In the genomic region with DNA sequence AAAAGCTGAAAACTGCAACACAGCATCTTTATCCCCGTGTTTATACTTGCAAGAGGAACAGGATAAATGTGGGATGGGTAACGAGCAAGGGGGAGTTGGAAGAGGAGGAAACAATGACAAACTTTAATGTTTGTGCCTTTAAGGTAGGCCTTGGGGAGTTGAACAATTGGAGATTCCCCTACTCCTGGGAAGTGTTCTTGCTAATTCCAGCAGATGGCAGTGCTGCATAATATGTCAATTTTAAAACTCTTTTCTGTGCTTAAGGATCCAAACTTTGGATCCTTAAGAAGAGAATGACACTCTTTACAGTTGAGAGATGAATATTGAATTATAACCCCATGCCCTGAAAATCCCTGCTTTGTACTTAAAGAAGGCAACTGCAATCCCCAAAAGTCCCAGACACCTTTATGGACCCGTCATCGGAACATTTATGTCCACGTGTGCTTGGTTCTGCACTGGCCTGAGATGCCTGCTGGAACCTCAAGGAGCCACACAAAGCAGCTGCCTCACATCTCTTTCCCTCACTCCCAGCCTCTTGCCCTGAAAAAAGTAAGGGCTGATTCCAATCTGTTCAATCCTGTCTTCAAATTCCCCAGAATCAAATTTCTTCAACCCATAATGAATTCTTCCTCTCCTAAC, we compare ENCODE assay signal across 8 cellular contexts.
DNase-seq lines count a peak whose midpoint lies in the region; ATAC-seq and TF ChIP-seq lines count a peak whose summit lies in the region.

No MANE protein-coding gene starts in this region.

- H3K27me3 ChIP-seq in iPS DF 6.9 (ENCODE audit: control insufficient read depth, insufficient read depth, low read length): no peaks in the 10 kb centered on the region

- no peaks in the 10 kb centered on the region for H3K36me3 Mint-ChIP-seq in stimulated activated effector memory CD8-positive, alpha-beta T cell treated with anti-CD3 and anti-CD28 coated beads, Interleukin-12 subunit alpha, Interleukin-12 subunit beta, amount 100 ng/mL, for 72 hours

- H3K4me1 Mint-ChIP-seq in stimulated activated effector memory CD8-positive, alpha-beta T cell treated with anti-CD3 and anti-CD28 coated beads, Interleukin-12 subunit alpha, Interleukin-12 subunit beta, amount 100 ng/mL, for 72 hours: peaks cover under 1% of the 10 kb centered on the region

- H3K27ac Mint-ChIP-seq in stimulated activated effector memory CD8-positive, alpha-beta T cell treated with anti-CD3 and anti-CD28 coated beads, Interleukin-12 subunit alpha, Interleukin-12 subunit beta, amount 100 ng/mL, for 72 hours: no peak overlapping the region

- no peaks in the 10 kb centered on the region for H3K9me3 ChIP-seq in iPS DF 6.9 (ENCODE audit: control insufficient read depth, insufficient read depth, low read length)

- no peak overlapping the region for H3K27ac ChIP-seq in iPS DF 6.9 (ENCODE audit: low read length)

- peak; percentile 65 for ATAC-seq in stimulated activated effector memory CD8-positive, alpha-beta T cell treated with anti-CD3 and anti-CD28 coated beads, Interleukin-12 subunit alpha, Interleukin-12 subunit beta, amount 100 ng/mL, for 72 hours
- ATAC-seq in HG02588 (IDR thresholded peaks at IDR 0.05; ENCODE audit: unreplicated experiment): no peak

- no peak overlapping the region for H3K4me3 Mint-ChIP-seq in stimulated activated effector memory CD8-positive, alpha-beta T cell treated with anti-CD3 and anti-CD28 coated beads, Interleukin-12 subunit alpha, Interleukin-12 subunit beta, amount 100 ng/mL, for 72 hours

- TF ChIP-seq CTCF in AG09319 (IDR thresholded peaks at IDR 0.05; ENCODE audit: low read depth, low read length) (peak; percentile 77), GM12875 (IDR thresholded peaks at IDR 0.05; ENCODE audit: borderline replicate concordance, insufficient read depth, low read depth, low read length) (peak; percentile 57; the same call in 1 of the 2 replicates), astrocyte of the spinal cord (IDR thresholded peaks at IDR 0.05; ENCODE audit: low read depth, low read length) (peak; percentile 74)

- in situ Hi-C loops in astrocyte of the spinal cord (cut with HindIII; ENCODE audit: low sequenced_read_pairs): no loop called here

- peaks cover 2% of the 10 kb centered on the region; the same call in 1 of the 2 replicates for H3K4me1 ChIP-seq in iPS DF 6.9 (ENCODE audit: control insufficient read depth, insufficient read depth, low read length)

- no CpG with 5 or more reads among the region's 5 CpGs for WGBS in iPS DF 6.9 (ENCODE audit: insufficient coverage, insufficient read length)

- no peaks in the 10 kb centered on the region for H3K36me3 ChIP-seq in iPS DF 6.9 (ENCODE audit: control insufficient read depth, insufficient read depth, low read length)

- H3K4me3 ChIP-seq in GM12875 (ENCODE audit: low read depth, low read length): no peak overlapping the region
- H3K4me3 ChIP-seq in astrocyte of the spinal cord (ENCODE audit: low read depth, low read length): no peak overlapping the region
- H3K4me3 ChIP-seq in iPS DF 6.9 (ENCODE audit: low read length): no peak overlapping the region

- no peak for DNase-seq in AG09319 (ENCODE audit: extremely low read depth, low read depth)
- DNase-seq in NCI-H146 (lab: John Stamatoyannopoulos, UW): peak; percentile 42
- peak; percentile 85 for DNase-seq in astrocyte of the spinal cord (ENCODE audit: low read depth, low spot score)
- peak; percentile 43 for DNase-seq in iPS DF 6.9 (ENCODE audit: low read depth, low spot score)
- DNase-seq in stimulated activated effector memory CD8-positive, alpha-beta T cell treated with anti-CD3 and anti-CD28 coated beads, Interleukin-12 subunit alpha, Interleukin-12 subunit beta, amount 100 ng/mL, for 72 hours (ENCODE audit: low spot score in 2 of 2): no peak
- no peak for DNase-seq in DMS79 treated with DMSO at 0.1 percent for 48 hours (lab: John Stamatoyannopoulos, UW)

- no peaks in the 10 kb centered on the region for H3K9me3 Mint-ChIP-seq in stimulated activated effector memory CD8-positive, alpha-beta T cell treated with anti-CD3 and anti-CD28 coated beads, Interleukin-12 subunit alpha, Interleukin-12 subunit beta, amount 100 ng/mL, for 72 hours

Comparison
In these comparisons a context has a peak if more than half of its experiments do, and no peak if none do; other contexts are left out.
1. DNase-seq: peak in NCI-H146 (single experiment), astrocyte of the spinal cord (single experiment) and iPS DF 6.9 (single experiment); none in AG09319 (single experiment), stimulated activated effector memory CD8-positive, alpha-beta T cell treated with anti-CD3 and anti-CD28 coated beads, Interleukin-12 subunit alpha, Interleukin-12 subunit beta, amount 100 ng/mL, for 72 hours (0 of 2) and DMS79 treated with DMSO at 0.1 percent for 48 hours (single experiment).
2. Peak in every context shown above with its lines, with median percentiles within 50 percentile points of each other: CTCF ChIP-seq.